Comparison of ENCODE assay signal across 1 cellular context in the genomic region with DNA sequence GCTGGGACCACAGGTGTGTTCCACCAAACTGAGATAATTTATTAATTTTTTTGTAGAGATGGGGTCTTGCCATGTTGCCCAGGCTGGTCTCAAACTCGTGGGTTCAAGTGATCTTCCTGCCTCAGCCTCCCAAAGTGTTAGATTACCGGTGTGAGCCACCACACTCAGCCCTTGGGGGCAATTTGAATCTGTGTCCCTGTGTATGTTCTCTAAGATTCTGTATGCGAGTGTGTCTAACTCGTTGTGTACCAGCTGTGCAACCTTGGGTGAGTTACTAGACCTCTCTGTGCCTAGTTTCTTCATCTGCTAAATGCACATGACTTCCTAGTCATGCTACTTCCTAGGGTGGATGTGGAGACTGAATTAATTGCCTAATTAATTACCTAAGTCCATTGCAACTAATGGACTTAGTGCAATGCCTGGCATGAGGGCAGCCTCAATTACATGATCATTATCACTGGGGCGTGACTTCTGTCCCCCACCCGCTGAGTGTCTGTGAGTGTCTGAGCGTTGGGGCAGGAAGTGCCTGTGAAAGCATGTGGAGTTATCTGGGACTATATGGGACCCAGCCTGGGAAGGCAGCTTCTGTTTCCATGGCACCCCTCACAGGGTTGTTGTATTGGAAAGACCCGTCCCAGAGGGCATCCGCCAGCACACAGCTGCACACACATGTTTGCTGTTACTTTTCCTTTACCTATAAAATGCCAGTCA.
TF ChIP-seq lines count a peak whose summit lies in the region.

No MANE protein-coding gene starts in this region.

TF ChIP-seq in K562, 482 proteins besides CTCF, POLR2A, EP300 and RAD21 (continued from another document):
- TF ChIP-seq, protein P1, sequence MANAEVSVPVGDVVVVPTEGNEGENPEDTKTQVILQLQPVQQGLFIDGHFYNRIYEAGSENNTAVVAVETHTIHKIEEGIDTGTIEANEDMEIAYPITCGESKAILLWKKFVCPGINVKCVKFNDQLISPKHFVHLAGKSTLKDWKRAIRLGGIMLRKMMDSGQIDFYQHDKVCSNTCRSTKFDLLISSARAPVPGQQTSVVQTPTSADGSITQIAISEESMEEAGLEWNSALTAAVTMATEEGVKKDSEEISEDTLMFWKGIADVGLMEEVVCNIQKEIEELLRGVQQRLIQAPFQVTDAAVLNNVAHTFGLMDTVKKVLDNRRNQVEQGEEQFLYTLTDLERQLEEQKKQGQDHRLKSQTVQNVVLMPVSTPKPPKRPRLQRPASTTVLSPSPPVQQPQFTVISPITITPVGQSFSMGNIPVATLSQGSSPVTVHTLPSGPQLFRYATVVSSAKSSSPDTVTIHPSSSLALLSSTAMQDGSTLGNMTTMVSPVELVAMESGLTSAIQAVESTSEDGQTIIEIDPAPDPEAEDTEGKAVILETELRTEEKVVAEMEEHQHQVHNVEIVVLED (CRISPR knock-in tag; IDR thresholded peaks at IDR 0.05), result no peak
- TF ChIP-seq, protein P2, sequence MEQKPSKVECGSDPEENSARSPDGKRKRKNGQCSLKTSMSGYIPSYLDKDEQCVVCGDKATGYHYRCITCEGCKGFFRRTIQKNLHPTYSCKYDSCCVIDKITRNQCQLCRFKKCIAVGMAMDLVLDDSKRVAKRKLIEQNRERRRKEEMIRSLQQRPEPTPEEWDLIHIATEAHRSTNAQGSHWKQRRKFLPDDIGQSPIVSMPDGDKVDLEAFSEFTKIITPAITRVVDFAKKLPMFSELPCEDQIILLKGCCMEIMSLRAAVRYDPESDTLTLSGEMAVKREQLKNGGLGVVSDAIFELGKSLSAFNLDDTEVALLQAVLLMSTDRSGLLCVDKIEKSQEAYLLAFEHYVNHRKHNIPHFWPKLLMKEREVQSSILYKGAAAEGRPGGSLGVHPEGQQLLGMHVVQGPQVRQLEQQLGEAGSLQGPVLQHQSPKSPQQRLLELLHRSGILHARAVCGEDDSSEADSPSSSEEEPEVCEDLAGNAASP (IDR thresholded peaks at IDR 0.05), result no peak
- TF ChIP-seq ZNF174 (CRISPR knock-in tag; IDR thresholded peaks at IDR 0.05), result no peak
- TF ChIP-seq, protein P3, sequence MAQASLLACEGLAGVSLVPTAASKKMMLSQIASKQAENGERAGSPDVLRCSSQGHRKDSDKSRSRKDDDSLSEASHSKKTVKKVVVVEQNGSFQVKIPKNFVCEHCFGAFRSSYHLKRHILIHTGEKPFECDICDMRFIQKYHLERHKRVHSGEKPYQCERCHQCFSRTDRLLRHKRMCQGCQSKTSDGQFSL (CRISPR knock-in tag; IDR thresholded peaks at IDR 0.05), result no peak
- TF ChIP-seq, protein P3 (tag; IDR thresholded peaks at IDR 0.05), result no peak
- TF ChIP-seq, protein P4, sequence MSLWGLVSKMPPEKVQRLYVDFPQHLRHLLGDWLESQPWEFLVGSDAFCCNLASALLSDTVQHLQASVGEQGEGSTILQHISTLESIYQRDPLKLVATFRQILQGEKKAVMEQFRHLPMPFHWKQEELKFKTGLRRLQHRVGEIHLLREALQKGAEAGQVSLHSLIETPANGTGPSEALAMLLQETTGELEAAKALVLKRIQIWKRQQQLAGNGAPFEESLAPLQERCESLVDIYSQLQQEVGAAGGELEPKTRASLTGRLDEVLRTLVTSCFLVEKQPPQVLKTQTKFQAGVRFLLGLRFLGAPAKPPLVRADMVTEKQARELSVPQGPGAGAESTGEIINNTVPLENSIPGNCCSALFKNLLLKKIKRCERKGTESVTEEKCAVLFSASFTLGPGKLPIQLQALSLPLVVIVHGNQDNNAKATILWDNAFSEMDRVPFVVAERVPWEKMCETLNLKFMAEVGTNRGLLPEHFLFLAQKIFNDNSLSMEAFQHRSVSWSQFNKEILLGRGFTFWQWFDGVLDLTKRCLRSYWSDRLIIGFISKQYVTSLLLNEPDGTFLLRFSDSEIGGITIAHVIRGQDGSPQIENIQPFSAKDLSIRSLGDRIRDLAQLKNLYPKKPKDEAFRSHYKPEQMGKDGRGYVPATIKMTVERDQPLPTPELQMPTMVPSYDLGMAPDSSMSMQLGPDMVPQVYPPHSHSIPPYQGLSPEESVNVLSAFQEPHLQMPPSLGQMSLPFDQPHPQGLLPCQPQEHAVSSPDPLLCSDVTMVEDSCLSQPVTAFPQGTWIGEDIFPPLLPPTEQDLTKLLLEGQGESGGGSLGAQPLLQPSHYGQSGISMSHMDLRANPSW (CRISPR knock-in tag; IDR thresholded peaks at IDR 0.05), result no peak
- TF ChIP-seq, protein P5, sequence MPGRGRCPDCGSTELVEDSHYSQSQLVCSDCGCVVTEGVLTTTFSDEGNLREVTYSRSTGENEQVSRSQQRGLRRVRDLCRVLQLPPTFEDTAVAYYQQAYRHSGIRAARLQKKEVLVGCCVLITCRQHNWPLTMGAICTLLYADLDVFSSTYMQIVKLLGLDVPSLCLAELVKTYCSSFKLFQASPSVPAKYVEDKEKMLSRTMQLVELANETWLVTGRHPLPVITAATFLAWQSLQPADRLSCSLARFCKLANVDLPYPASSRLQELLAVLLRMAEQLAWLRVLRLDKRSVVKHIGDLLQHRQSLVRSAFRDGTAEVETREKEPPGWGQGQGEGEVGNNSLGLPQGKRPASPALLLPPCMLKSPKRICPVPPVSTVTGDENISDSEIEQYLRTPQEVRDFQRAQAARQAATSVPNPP (IDR thresholded peaks at IDR 0.05; ENCODE audit: borderline replicate concordance, insufficient read depth, insufficient read length), result no peak
- no peak for TF ChIP-seq ZNF644 (tag; IDR thresholded peaks at IDR 0.05; ENCODE audit: low read depth)
- no peak for TF ChIP-seq GABPB1 (CRISPR knock-in tag; IDR thresholded peaks at IDR 0.05)
- TF ChIP-seq FOXJ3 (CRISPR knock-in tag; IDR thresholded peaks at IDR 0.05), result no peak
- TF ChIP-seq, protein P6, sequence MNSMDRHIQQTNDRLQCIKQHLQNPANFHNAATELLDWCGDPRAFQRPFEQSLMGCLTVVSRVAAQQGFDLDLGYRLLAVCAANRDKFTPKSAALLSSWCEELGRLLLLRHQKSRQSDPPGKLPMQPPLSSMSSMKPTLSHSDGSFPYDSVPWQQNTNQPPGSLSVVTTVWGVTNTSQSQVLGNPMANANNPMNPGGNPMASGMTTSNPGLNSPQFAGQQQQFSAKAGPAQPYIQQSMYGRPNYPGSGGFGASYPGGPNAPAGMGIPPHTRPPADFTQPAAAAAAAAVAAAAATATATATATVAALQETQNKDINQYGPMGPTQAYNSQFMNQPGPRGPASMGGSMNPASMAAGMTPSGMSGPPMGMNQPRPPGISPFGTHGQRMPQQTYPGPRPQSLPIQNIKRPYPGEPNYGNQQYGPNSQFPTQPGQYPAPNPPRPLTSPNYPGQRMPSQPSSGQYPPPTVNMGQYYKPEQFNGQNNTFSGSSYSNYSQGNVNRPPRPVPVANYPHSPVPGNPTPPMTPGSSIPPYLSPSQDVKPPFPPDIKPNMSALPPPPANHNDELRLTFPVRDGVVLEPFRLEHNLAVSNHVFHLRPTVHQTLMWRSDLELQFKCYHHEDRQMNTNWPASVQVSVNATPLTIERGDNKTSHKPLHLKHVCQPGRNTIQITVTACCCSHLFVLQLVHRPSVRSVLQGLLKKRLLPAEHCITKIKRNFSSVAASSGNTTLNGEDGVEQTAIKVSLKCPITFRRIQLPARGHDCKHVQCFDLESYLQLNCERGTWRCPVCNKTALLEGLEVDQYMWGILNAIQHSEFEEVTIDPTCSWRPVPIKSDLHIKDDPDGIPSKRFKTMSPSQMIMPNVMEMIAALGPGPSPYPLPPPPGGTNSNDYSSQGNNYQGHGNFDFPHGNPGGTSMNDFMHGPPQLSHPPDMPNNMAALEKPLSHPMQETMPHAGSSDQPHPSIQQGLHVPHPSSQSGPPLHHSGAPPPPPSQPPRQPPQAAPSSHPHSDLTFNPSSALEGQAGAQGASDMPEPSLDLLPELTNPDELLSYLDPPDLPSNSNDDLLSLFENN (IDR thresholded peaks at IDR 0.05; ENCODE audit: low read depth in 2 of 2, low read length in 2 of 2), result no peak
- no peak for TF ChIP-seq FOXA1 (IDR thresholded peaks at IDR 0.05; ENCODE audit: borderline replicate concordance)
- no peak for TF ChIP-seq CREB1 (IDR thresholded peaks at IDR 0.05)
- no peak for TF ChIP-seq CREB1 (CRISPR knock-in tag; IDR thresholded peaks at IDR 0.05)
- TF ChIP-seq TAF1 (IDR thresholded peaks at IDR 0.05; ENCODE audit: control insufficient read depth, extremely low read depth, insufficient read depth, low read length, severe bottlenecking), result no peak
- no peak for TF ChIP-seq DDX20 (tag; IDR thresholded peaks at IDR 0.05; ENCODE audit: low read depth)
- TF ChIP-seq CTBP1 (IDR thresholded peaks at IDR 0.05; ENCODE audit: borderline replicate concordance), result no peak
- no peak for TF ChIP-seq MCM5 (IDR thresholded peaks at IDR 0.05; ENCODE audit: low read depth)
